18 cellular contexts compared by ENCODE assay signal in the genomic region with DNA sequence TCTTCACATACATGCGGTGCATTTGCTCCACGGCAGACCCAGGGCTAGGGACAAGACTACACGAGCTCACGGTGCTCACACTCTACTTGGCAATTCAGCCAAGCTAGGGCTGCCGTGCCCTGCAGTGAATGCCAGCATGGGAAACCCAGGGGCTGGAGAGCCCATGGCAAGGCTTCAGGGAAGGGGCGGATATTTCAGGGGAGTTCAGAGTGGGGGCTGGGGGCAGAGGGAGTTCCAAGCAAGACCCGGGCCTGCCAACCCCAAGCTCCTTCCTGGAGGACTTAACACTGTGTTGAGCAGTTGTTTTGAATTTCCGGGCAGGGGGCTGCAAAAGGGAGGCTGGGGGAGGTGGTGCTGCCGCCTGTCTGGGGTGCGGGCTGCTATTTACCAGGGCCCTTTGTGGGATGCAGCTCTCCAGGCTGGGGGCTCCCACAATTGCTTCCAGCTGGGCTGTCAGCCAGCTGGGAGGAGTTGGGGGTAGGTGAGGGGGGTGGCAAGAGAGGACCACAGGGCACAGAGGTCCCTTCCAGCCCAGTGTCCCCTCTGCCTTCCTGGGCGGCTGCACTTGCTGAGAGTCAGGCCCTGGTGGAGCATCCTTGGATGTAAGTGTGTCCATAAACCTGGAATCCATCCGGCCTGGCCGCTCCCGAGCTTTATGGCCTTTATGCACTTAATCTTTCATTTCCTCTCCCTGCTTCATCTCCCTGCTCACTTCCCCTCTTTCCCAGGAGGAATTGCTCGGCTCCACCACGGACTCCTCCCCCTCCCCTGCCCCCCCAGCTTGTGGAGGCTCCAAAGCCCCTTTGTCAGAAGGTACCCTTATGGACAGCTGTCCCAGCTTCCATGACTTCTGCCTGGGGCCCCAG. TPM values are rescaled to one million over a fixed set of nuclear protein-coding genes. Genes with fewer than 3 reads are reported as not detected.
DNase-seq lines count a peak whose midpoint lies in the region; ATAC-seq and TF ChIP-seq lines count a peak whose summit lies in the region.
"Had no signal": no experiment of that assay in that cellular context is flagged by ENCODE, and none has a peak within 500 bp of the region (broad histone marks: within the 10 kb centered on the region; RNA-seq: fewer than 3 reads in every experiment).

No MANE protein-coding gene starts in this region.

- peaks cover 7% of the 10 kb centered on the region for H3K9me3 Mint-ChIP-seq in activated naive CD4-positive, alpha-beta T cell treated with anti-CD3 and anti-CD28 coated beads, Interleukin-2, amount 10 ng/mL, durations not matched to agents 7 days and 5 days
- H3K9me3 Mint-ChIP-seq in WTC11 = no peaks in the 10 kb centered on the region
- H3K9me3 Mint-ChIP-seq in stimulated activated naive CD8-positive, alpha-beta T cell treated with anti-CD3 and anti-CD28 coated beads, Interleukin-15, amount 100 ng/mL, for 72 hours = no peaks in the 10 kb centered on the region

- H3K4me1 Mint-ChIP-seq in activated naive CD4-positive, alpha-beta T cell treated with anti-CD3 and anti-CD28 coated beads, Interleukin-2, amount 10 ng/mL, durations not matched to agents 7 days and 5 days = peaks cover 44% of the 10 kb centered on the region
- peaks cover 72% of the 10 kb centered on the region for H3K4me1 Mint-ChIP-seq in WTC11
- peaks cover 74% of the 10 kb centered on the region for H3K4me1 Mint-ChIP-seq in stimulated activated naive CD8-positive, alpha-beta T cell treated with anti-CD3 and anti-CD28 coated beads, Interleukin-15, amount 100 ng/mL, for 72 hours

- ATAC-seq in WTC11 (no peak; the same call in 1 of the 2 replicates), GM18498 (IDR thresholded peaks at IDR 0.05; ENCODE audit: unreplicated experiment) (no peak)
- no peak for ATAC-seq in stimulated activated naive CD8-positive, alpha-beta T cell treated with anti-CD3 and anti-CD28 coated beads, Interleukin-15, amount 100 ng/mL, for 72 hours
- ATAC-seq: esophagus mucosa had no signal

- H3K36me3 Mint-ChIP-seq in activated naive CD4-positive, alpha-beta T cell treated with anti-CD3 and anti-CD28 coated beads, Interleukin-2, amount 10 ng/mL, durations not matched to agents 7 days and 5 days = peaks cover 3% of the 10 kb centered on the region
- H3K36me3 Mint-ChIP-seq in WTC11 = no peaks in the 10 kb centered on the region

- peak overlapping the region; percentile 65 for H3K27ac Mint-ChIP-seq in activated naive CD4-positive, alpha-beta T cell treated with anti-CD3 and anti-CD28 coated beads, Interleukin-2, amount 10 ng/mL, durations not matched to agents 7 days and 5 days
- peak overlapping the region; percentile 66; the same call in 1 of the 2 replicates for H3K27ac Mint-ChIP-seq in WTC11
- H3K27ac Mint-ChIP-seq in stimulated activated naive CD8-positive, alpha-beta T cell treated with anti-CD3 and anti-CD28 coated beads, Interleukin-15, amount 100 ng/mL, for 72 hours = no peak overlapping the region

- peaks cover 3% of the 10 kb centered on the region for H3K27me3 Mint-ChIP-seq in activated naive CD4-positive, alpha-beta T cell treated with anti-CD3 and anti-CD28 coated beads, Interleukin-2, amount 10 ng/mL, durations not matched to agents 7 days and 5 days
- peaks cover 3% of the 10 kb centered on the region for H3K27me3 Mint-ChIP-seq in WTC11 (ENCODE audit: low read depth)
- no peaks in the 10 kb centered on the region for H3K27me3 Mint-ChIP-seq in stimulated activated naive CD8-positive, alpha-beta T cell treated with anti-CD3 and anti-CD28 coated beads, Interleukin-15, amount 100 ng/mL, for 72 hours

- POLR2A ChIA-PET in WTC11 (lab: Charles Lee) = interaction anchor here (0.5 kb wide), 1 partner anchor 503 kb away, joined by 3 read pairs; no protein-coding TSS in a partner anchor

- H3K27ac ChIP-seq in spleen = no peak overlapping the region
- H3K27ac ChIP-seq: ascending aorta, KMS-11, suprapubic skin had no signal

- no peak overlapping the region for H3K4me3 Mint-ChIP-seq in activated naive CD4-positive, alpha-beta T cell treated with anti-CD3 and anti-CD28 coated beads, Interleukin-2, amount 10 ng/mL, durations not matched to agents 7 days and 5 days
- H3K4me3 Mint-ChIP-seq in WTC11 = no peak overlapping the region
- H3K4me3 Mint-ChIP-seq in stimulated activated naive CD8-positive, alpha-beta T cell treated with anti-CD3 and anti-CD28 coated beads, Interleukin-15, amount 100 ng/mL, for 72 hours = no peak overlapping the region

- TF ChIP-seq CTCF in WTC11 (IDR thresholded peaks at IDR 0.05) (no peak), spleen (IDR thresholded peaks at IDR 0.05 in 8 of 11, conservative IDR thresholded peaks at IDR 0.05 in 3 of 11) (no peak)

- in situ Hi-C loops in G401 (cut with HindIII; ENCODE audit: low sequenced_read_pairs) = no loop called here

- H3K4me3 ChIP-seq in spleen = no peak overlapping the region
- H3K4me3 ChIP-seq: ascending aorta, lung, suprapubic skin had no signal

- no peaks in the 10 kb centered on the region for H3K27me3 ChIP-seq in spleen (replicated peaks in 1 of 7)
- H3K27me3 ChIP-seq: ascending aorta, suprapubic skin had no signal

- 78 to 88% (median 81%) methylated on average over 15 to 16 of the region's 16 CpGs for WGBS in spleen, 5 donors

- intact Hi-C loops in spleen (cut with DNase I; ENCODE audit: low total_unique reads) = no loop called here

- CTCF ChIA-PET in activated naive CD4-positive, alpha-beta T cell treated with anti-CD3 and anti-CD28 coated beads, Interleukin-2, amount 10 ng/mL, durations not matched to agents 7 days and 5 days (lab: Charles Lee) = interaction anchor here (1.3 kb wide), 1 partner anchor 16 kb away, joined by 4 read pairs; no protein-coding TSS in a partner anchor
- CTCF ChIA-PET in WTC11 (lab: Charles Lee) = interaction anchor here (0.6 to 1.6 kb wide), 4 partner anchors 25 to 339 kb away, joined by 3 to 8 read pairs (median 3); a partner anchor contains a TSS

- no peaks in the 10 kb centered on the region for H3K9me3 ChIP-seq in spleen
- H3K9me3 ChIP-seq: ascending aorta, suprapubic skin had no signal

- peaks cover 0 to 54% (median 23%) of the 10 kb centered on the region in 6 donors for H3K4me1 ChIP-seq in spleen
- H3K4me1 ChIP-seq: suprapubic skin had no signal

- H3K36me3 ChIP-seq in spleen = no peaks in the 10 kb centered on the region
- H3K36me3 ChIP-seq: ascending aorta, suprapubic skin had no signal

- TF ChIP-seq POLR2A in spleen (IDR thresholded peaks at IDR 0.05) = no peak

- no peak for DNase-seq in activated naive CD4-positive, alpha-beta T cell treated with anti-CD3 and anti-CD28 coated beads, Interleukin-2, amount 10 ng/mL, durations not matched to agents 7 days and 5 days
- no peak for DNase-seq in activated naive CD4-positive, alpha-beta T cell (lab: John Stamatoyannopoulos, UW)
- DNase-seq in WTC11 (ENCODE audit: low spot score) (no peak), left kidney (ENCODE audit: low read depth, low spot score) (peak; percentile 80), spleen (peak; percentile 57), G401 (ENCODE audit: low spot score) (no peak)
- no peak for DNase-seq in stimulated activated naive CD8-positive, alpha-beta T cell treated with anti-CD3 and anti-CD28 coated beads, Interleukin-15, amount 100 ng/mL, for 72 hours
- DNase-seq: cortex of kidney, NCI-H1105, NCI-H2171 treated with DMSO at 0.1 percent for 48 hours, SHP77, T1000 had no signal

TF ChIP-seq in WTC11, 78 proteins besides CTCF, POLR2A, EP300 and RAD21 (continues in another document):
- TF ChIP-seq TEAD1 (CRISPR knock-in tag; IDR thresholded peaks at IDR 0.05) = no peak
- TF ChIP-seq, protein P1, sequence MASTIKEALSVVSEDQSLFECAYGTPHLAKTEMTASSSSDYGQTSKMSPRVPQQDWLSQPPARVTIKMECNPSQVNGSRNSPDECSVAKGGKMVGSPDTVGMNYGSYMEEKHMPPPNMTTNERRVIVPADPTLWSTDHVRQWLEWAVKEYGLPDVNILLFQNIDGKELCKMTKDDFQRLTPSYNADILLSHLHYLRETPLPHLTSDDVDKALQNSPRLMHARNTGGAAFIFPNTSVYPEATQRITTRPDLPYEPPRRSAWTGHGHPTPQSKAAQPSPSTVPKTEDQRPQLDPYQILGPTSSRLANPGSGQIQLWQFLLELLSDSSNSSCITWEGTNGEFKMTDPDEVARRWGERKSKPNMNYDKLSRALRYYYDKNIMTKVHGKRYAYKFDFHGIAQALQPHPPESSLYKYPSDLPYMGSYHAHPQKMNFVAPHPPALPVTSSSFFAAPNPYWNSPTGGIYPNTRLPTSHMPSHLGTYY (CRISPR knock-in tag; IDR thresholded peaks at IDR 0.05) = no peak
- TF ChIP-seq FOXK1 (CRISPR knock-in tag; IDR thresholded peaks at IDR 0.05) = no peak
- TF ChIP-seq, protein P2, sequence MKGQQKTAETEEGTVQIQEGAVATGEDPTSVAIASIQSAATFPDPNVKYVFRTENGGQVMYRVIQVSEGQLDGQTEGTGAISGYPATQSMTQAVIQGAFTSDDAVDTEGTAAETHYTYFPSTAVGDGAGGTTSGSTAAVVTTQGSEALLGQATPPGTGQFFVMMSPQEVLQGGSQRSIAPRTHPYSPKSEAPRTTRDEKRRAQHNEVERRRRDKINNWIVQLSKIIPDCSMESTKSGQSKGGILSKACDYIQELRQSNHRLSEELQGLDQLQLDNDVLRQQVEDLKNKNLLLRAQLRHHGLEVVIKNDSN (CRISPR knock-in tag; IDR thresholded peaks at IDR 0.05) = no peak
- TF ChIP-seq, protein P3, sequence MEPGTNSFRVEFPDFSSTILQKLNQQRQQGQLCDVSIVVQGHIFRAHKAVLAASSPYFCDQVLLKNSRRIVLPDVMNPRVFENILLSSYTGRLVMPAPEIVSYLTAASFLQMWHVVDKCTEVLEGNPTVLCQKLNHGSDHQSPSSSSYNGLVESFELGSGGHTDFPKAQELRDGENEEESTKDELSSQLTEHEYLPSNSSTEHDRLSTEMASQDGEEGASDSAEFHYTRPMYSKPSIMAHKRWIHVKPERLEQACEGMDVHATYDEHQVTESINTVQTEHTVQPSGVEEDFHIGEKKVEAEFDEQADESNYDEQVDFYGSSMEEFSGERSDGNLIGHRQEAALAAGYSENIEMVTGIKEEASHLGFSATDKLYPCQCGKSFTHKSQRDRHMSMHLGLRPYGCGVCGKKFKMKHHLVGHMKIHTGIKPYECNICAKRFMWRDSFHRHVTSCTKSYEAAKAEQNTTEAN (CRISPR knock-in tag; IDR thresholded peaks at IDR 0.05) = no peak
- TF ChIP-seq NR3C1 (CRISPR knock-in tag; conservative IDR thresholded peaks at IDR 0.05; ENCODE audit: low read depth) = no peak
- TF ChIP-seq ZNF671 (CRISPR knock-in tag; IDR thresholded peaks at IDR 0.05) = no peak
- TF ChIP-seq CBFB (CRISPR knock-in tag; IDR thresholded peaks at IDR 0.05; ENCODE audit: low read depth) = no peak
- TF ChIP-seq ZNF121 (CRISPR knock-in tag; IDR thresholded peaks at IDR 0.05) = no peak
- TF ChIP-seq ATF1 (CRISPR knock-in tag; IDR thresholded peaks at IDR 0.05) = no peak
- no peak for TF ChIP-seq GABPB1 (CRISPR knock-in tag; IDR thresholded peaks at IDR 0.05)
- TF ChIP-seq TP53 (CRISPR knock-in tag; IDR thresholded peaks at IDR 0.05) = no peak
- TF ChIP-seq NFYB (CRISPR knock-in tag; conservative IDR thresholded peaks at IDR 0.05; ENCODE audit: low read depth) = no peak

RNA-seq across cellular contexts. Expression of a gene that starts 55.8 kb away (rescaled TPM):
- 98.8 to 115 TPM (median 105 TPM) in 3 replicates for total RNA-seq in WTC11 (2021)
- 10 to 100 TPM; 24.4 to 73.5 (median 55.4) TPM for total RNA-seq in spleen
- polyA plus RNA-seq in spleen = 10 to 100 TPM; 14.4 to 22.1 (median 14.9) TPM
- total RNA-seq in G401 (2014; rRNA removed; shearing (Covaris generic)) = 64.0 and 71.2 TPM in 2 replicates

Comparison
In these comparisons a context has a peak if more than half of its experiments do, and no peak if none do; other contexts are left out.
1. DNase-seq: peak in left kidney (single experiment) and spleen (single experiment); none in activated naive CD4-positive, alpha-beta T cell treated with anti-CD3 and anti-CD28 coated beads, Interleukin-2, amount 10 ng/mL, durations not matched to agents 7 days and 5 days (single experiment), activated naive CD4-positive, alpha-beta T cell (0 of 4), WTC11 (single experiment), stimulated activated naive CD8-positive, alpha-beta T cell treated with anti-CD3 and anti-CD28 coated beads, Interleukin-15, amount 100 ng/mL, for 72 hours (0 of 2) and G401 (single experiment).
2. H3K27ac Mint-ChIP-seq: peak in activated naive CD4-positive, alpha-beta T cell treated with anti-CD3 and anti-CD28 coated beads, Interleukin-2, amount 10 ng/mL, durations not matched to agents 7 days and 5 days (single experiment) and WTC11 (single experiment); none in stimulated activated naive CD8-positive, alpha-beta T cell treated with anti-CD3 and anti-CD28 coated beads, Interleukin-15, amount 100 ng/mL, for 72 hours (0 of 2).